ENCODE assay signal across 8 cellular contexts in the genomic region with DNA sequence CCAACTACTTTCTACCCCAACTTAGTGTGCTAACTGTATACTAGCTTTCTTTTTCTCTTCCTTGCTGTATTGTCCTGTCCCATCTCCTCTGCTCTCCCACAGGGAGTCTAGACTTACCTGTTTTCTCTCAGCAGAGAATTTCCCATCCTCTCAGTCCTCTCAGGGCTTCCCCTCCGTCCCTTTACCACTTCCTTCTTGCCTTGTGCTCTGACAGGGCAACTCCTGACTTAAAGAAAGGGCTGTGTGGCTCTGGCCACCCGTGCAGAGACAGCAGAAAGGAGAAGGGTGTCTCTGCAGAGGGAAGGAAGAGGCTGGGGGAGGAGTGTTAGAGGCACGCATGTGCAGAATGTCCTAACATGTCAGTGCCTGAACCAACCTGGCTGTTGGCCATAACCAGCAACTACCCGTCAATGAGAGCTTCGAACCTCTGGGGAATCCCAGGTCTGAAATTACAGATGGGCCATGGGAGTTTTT.
DNase-seq lines count a peak whose midpoint lies in the region; ATAC-seq lines count a peak whose summit lies in the region.

Gene GCSAM (minus strand): TSS at position 274 of the 474 bp plus-strand sequence. CDS start 128 bp downstream, at position 146.

- ATAC-seq in GM19455 (IDR thresholded peaks at IDR 0.05; ENCODE audit: unreplicated experiment) = peak; percentile 72
- ATAC-seq in HG03565 (IDR thresholded peaks at IDR 0.05; ENCODE audit: unreplicated experiment) = peak; percentile 63

- peak in 9 of 14 donors; percentile 13 to 59 (median 34) for DNase-seq in C1 segment of cervical spinal cord (lab: John Stamatoyannopoulos, UW)
- peak; percentile 56 to 58 for DNase-seq in activated CD4-positive, alpha-beta T cell treated with anti-CD3 and anti-CD28 coated beads, Interleukin-2, amount 50 U/mL, for 4 hours
- peak; percentile 58 for DNase-seq in germinal center (ENCODE audit: low spot score)
- DNase-seq in stimulated activated CD4-positive, alpha-beta T cell treated with anti-CD3 and anti-CD28 coated beads, TNF-alpha, amount 100 ng/mL, for 4 hours (ENCODE audit: low read depth in 3 of 3) = peak; percentile 21 to 44 (median 30)
- DNase-seq in NCI-H1048 (lab: John Stamatoyannopoulos, UW) = no peak
- no peak for DNase-seq in NCI-H1417 treated with DMSO at 0.1 percent for 48 hours (lab: John Stamatoyannopoulos, UW)

Comparison
In these comparisons a context has a peak if more than half of its experiments do, and no peak if none do; other contexts are left out.
1. DNase-seq: peak in C1 segment of cervical spinal cord (9 of 14), activated CD4-positive, alpha-beta T cell treated with anti-CD3 and anti-CD28 coated beads, Interleukin-2, amount 50 U/mL, for 4 hours (2 of 2), germinal center (single experiment) and stimulated activated CD4-positive, alpha-beta T cell treated with anti-CD3 and anti-CD28 coated beads, TNF-alpha, amount 100 ng/mL, for 4 hours (3 of 3); none in NCI-H1048 (single experiment) and NCI-H1417 treated with DMSO at 0.1 percent for 48 hours (single experiment).